Comparison of ENCODE assay signal across 29 cellular contexts in the genomic region with DNA sequence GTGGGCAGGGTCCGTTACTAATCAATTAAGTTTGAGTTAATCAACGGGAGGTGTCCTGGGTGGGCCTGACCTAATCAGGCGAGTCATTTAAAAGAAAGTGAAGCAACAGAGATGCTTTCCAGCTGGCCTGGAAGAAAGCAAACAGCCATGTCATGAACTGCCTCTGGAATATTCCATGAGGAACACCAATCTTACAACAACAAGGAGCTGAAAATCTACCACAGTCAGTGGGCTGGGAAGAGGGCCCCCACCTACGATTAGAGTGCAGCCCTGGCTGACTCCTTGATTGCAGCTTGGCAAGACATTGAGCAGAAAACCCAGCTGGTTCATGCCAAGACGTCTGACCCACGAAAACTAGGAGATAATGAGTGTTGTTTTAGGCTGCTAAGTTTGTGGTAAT. TPM values are rescaled to one million over a fixed set of nuclear protein-coding genes. Genes with fewer than 3 reads are reported as not detected.
DNase-seq lines count a peak whose midpoint lies in the region; ATAC-seq and TF ChIP-seq lines count a peak whose summit lies in the region.
"Had no signal": no experiment of that assay in that cellular context is flagged by ENCODE, and none has a peak within 500 bp of the region (broad histone marks: within the 10 kb centered on the region; RNA-seq: fewer than 3 reads in every experiment).

No MANE protein-coding gene starts in this region.

- ATAC-seq in Panc1 (no peak), left ventricle myocardium superior (peak; percentile 98), HG03469 (IDR thresholded peaks at IDR 0.05; ENCODE audit: unreplicated experiment) (no peak), GM19395 (IDR thresholded peaks at IDR 0.05; ENCODE audit: unreplicated experiment) (no peak)
- ATAC-seq in stimulated activated naive CD8-positive, alpha-beta T cell treated with anti-CD3 and anti-CD28 coated beads, Interleukin-15, amount 100 ng/mL, for 72 hours: no peak
- ATAC-seq: activated CD8-positive, alpha-beta memory T cell treated with anti-CD3 and anti-CD28 coated beads, Interleukin-2, amount 10 ng/mL, durations not matched to agents 7 days and 5 days; activated T-cell treated with anti-CD3 and anti-CD28 coated beads, Interleukin-2, amount 50 U/mL, for 72 hours; effector memory CD8-positive, alpha-beta T cell; esophagus mucosa; lower lobe of right lung; mucosa of descending colon had no signal

- H3K27ac ChIP-seq in Panc1 (ENCODE audit: low read length) (0 out of 2 replicates have a peak overlapping the region, but pooled peaks have one; percentile 5), coronary artery (peak overlapping the region; percentile 18 to 47), rectal smooth muscle tissue (ENCODE audit: low read depth, low read length) (peak overlapping the region; percentile 24)
- H3K27ac ChIP-seq: lower lobe of right lung, parathyroid adenoma, SK-N-MC, stomach, upper lobe of left lung had no signal

- H3K4me1 ChIP-seq in Panc1 (ENCODE audit: control insufficient read depth, insufficient read depth, low read length): no peaks in the 10 kb centered on the region
- no peaks in the 10 kb centered on the region for H3K4me1 ChIP-seq in rectal smooth muscle tissue (ENCODE audit: control insufficient read depth, insufficient read depth, low read length)
- H3K4me1 ChIP-seq: BE2C, lower lobe of right lung, parathyroid adenoma, stomach, upper lobe of left lung had no signal

- H3K9me3 Mint-ChIP-seq in stimulated activated naive CD8-positive, alpha-beta T cell treated with anti-CD3 and anti-CD28 coated beads, Interleukin-15, amount 100 ng/mL, for 72 hours: peaks cover 0 to 18% of the 10 kb centered on the region in 2 donors

- no peak for TF ChIP-seq CTCF in Panc1 (IDR thresholded peaks at IDR 0.05)
- no peak for TF ChIP-seq CTCF in coronary artery (IDR thresholded peaks at IDR 0.05)

- H3K27me3 ChIP-seq in Panc1 (ENCODE audit: control insufficient read depth, insufficient read depth, low read length) (no peaks in the 10 kb centered on the region), rectal smooth muscle tissue (ENCODE audit: control insufficient read depth, insufficient read depth, low read length) (no peaks in the 10 kb centered on the region)
- H3K27me3 ChIP-seq: BE2C, stomach, upper lobe of left lung had no signal

- DNase-seq in Panc1 (ENCODE audit: low read depth, low spot score) (no peak), coronary artery (ENCODE audit: low spot score) (peak; percentile 79), left ventricle myocardium superior (peak; percentile 52), foreskin melanocyte (no peak)
- DNase-seq in stimulated activated naive CD8-positive, alpha-beta T cell treated with anti-CD3 and anti-CD28 coated beads, Interleukin-15, amount 100 ng/mL, for 72 hours: no peak
- DNase-seq: ACHN; activated CD4-positive, CD25-positive, alpha-beta regulatory T cell; activated CD8-positive, alpha-beta memory T cell treated with anti-CD3 and anti-CD28 coated beads, Interleukin-2, amount 10 ng/mL, durations not matched to agents 7 days and 5 days; activated naive CD4-positive, alpha-beta T cell treated with Interleukin-2 at 50 U/mL for 16 hours; activated T-cell treated with anti-CD3 and anti-CD28 coated beads, Interleukin-2, amount 50 U/mL, for 72 hours; BE2C; CD8-positive, alpha-beta memory T cell; cortex of kidney; effector memory CD8-positive, alpha-beta T cell; lower lobe of right lung; mucosa of descending colon; NCI-H1417; NCI-H2081; NCI-H774; stomach; upper lobe of left lung had no signal

- intact Hi-C loops in Panc1 (cut with micrococcal nuclease; ENCODE audit: unreplicated experiment) (no loop called here), left ventricle myocardium superior (cut with micrococcal nuclease) (no loop called here)

- CTCF ChIA-PET in Panc1 (lab: Charles Lee): interaction anchor here (0.6 kb wide), 1 partner anchor 18 kb away, joined by 4 read pairs; no protein-coding TSS in a partner anchor

- H3K4me1 Mint-ChIP-seq in stimulated activated naive CD8-positive, alpha-beta T cell treated with anti-CD3 and anti-CD28 coated beads, Interleukin-15, amount 100 ng/mL, for 72 hours: no peaks in the 10 kb centered on the region
- H3K4me1 Mint-ChIP-seq: activated CD8-positive, alpha-beta memory T cell treated with anti-CD3 and anti-CD28 coated beads, Interleukin-2, amount 10 ng/mL, durations not matched to agents 7 days and 5 days; CD8-positive, alpha-beta memory T cell; nephron had no signal

- no peak overlapping the region for H3K4me3 Mint-ChIP-seq in stimulated activated naive CD8-positive, alpha-beta T cell treated with anti-CD3 and anti-CD28 coated beads, Interleukin-15, amount 100 ng/mL, for 72 hours
- H3K4me3 Mint-ChIP-seq: activated CD8-positive, alpha-beta memory T cell treated with anti-CD3 and anti-CD28 coated beads, Interleukin-2, amount 10 ng/mL, durations not matched to agents 7 days and 5 days; activated T-cell treated with anti-CD3 and anti-CD28 coated beads, Interleukin-2, amount 50 U/mL, for 72 hours; CD8-positive, alpha-beta memory T cell; effector memory CD8-positive, alpha-beta T cell; nephron had no signal

- H3K9me3 ChIP-seq in Panc1 (ENCODE audit: control insufficient read depth, insufficient read depth, low read depth, low read length): peaks cover 16% of the 10 kb centered on the region; the same call in 1 of the 2 replicates
- H3K9me3 ChIP-seq: BE2C had no signal

- POLR2A ChIA-PET in Panc1 (lab: Charles Lee): interaction anchor here (0.6 kb wide), 1 partner anchor 69 kb away, joined by 3 read pairs; no protein-coding TSS in a partner anchor

- no peak overlapping the region for H3K4me3 ChIP-seq in Panc1 (ENCODE audit: low read depth in 2 of 2, low read length in 2 of 2)
- no peak overlapping the region for H3K4me3 ChIP-seq in coronary artery
- no peak overlapping the region for H3K4me3 ChIP-seq in rectal smooth muscle tissue (ENCODE audit: low read length)
- H3K4me3 ChIP-seq: lower lobe of right lung, mucosa of descending colon, SK-N-MC, stomach, upper lobe of left lung had no signal

- no peak overlapping the region for H3K9ac ChIP-seq in rectal smooth muscle tissue (ENCODE audit: low read length)
- H3K9ac ChIP-seq: parathyroid adenoma had no signal

- H3K27me3 Mint-ChIP-seq in stimulated activated naive CD8-positive, alpha-beta T cell treated with anti-CD3 and anti-CD28 coated beads, Interleukin-15, amount 100 ng/mL, for 72 hours: peaks cover 19% of the 10 kb centered on the region

- in situ Hi-C loops in Panc1 (cut with HindIII; ENCODE audit: low pct_unique_long_range_greater_than_20kb, low sequenced_read_pairs): no loop called here

- H3K27ac Mint-ChIP-seq in stimulated activated naive CD8-positive, alpha-beta T cell treated with anti-CD3 and anti-CD28 coated beads, Interleukin-15, amount 100 ng/mL, for 72 hours: no peak overlapping the region
- H3K27ac Mint-ChIP-seq: activated CD8-positive, alpha-beta memory T cell treated with anti-CD3 and anti-CD28 coated beads, Interleukin-2, amount 10 ng/mL, durations not matched to agents 7 days and 5 days; activated T-cell treated with anti-CD3 and anti-CD28 coated beads, Interleukin-2, amount 50 U/mL, for 72 hours; CD8-positive, alpha-beta memory T cell; effector memory CD8-positive, alpha-beta T cell had no signal

- no TSS peak for BruUV-seq in Panc1 (replicated peaks; lab: Mats Ljungman, UMichigan)

- H3K36me3 ChIP-seq in Panc1 (ENCODE audit: control insufficient read depth, insufficient read depth, low read length) (no peaks in the 10 kb centered on the region), rectal smooth muscle tissue (ENCODE audit: control insufficient read depth, insufficient read depth, low read length) (no peaks in the 10 kb centered on the region)
- H3K36me3 ChIP-seq: BE2C, lower lobe of right lung, stomach, upper lobe of left lung had no signal

RNA-seq across cellular contexts. Expression of a gene that starts 56.2 kb away (rescaled TPM):
- total RNA-seq in Panc1 (2021; ENCODE audit: unreplicated experiment) (23.4 TPM), left ventricle myocardium superior (56.4 TPM)
- 16.7 TPM for polyA plus RNA-seq in Panc1 (2012; ENCODE audit: insufficient read length)
- total RNA-seq: activated CD8-positive, alpha-beta memory T cell treated with anti-CD3 and anti-CD28 coated beads, Interleukin-2, amount 10 ng/mL, durations not matched to agents 7 days and 5 days; activated T-cell treated with anti-CD3 and anti-CD28 coated beads, Interleukin-2, amount 50 U/mL, for 72 hours; CD8-positive, alpha-beta memory T cell; T-helper 1 cell treated with Interleukin-12 subunit alpha and Interleukin-12 subunit beta and Interleukin-4 antibody, amounts not matched to agents 30 ng/mL and 1 ng/mL, for 36 hours had no signal
- polyA plus RNA-seq: CD8-positive, alpha-beta memory T cell had no signal

Comparison
In these comparisons a context has a peak if more than half of its experiments do, and no peak if none do; other contexts are left out.
1. DNase-seq: peak in coronary artery (single experiment) and left ventricle myocardium superior (single experiment); none in Panc1 (single experiment), foreskin melanocyte (single experiment) and stimulated activated naive CD8-positive, alpha-beta T cell treated with anti-CD3 and anti-CD28 coated beads, Interleukin-15, amount 100 ng/mL, for 72 hours (0 of 2).
2. Peak in every context shown above with its lines, with median percentiles within 50 percentile points of each other: H3K27ac ChIP-seq.